ENCODE assay signal across 11 cellular contexts in the genomic region with DNA sequence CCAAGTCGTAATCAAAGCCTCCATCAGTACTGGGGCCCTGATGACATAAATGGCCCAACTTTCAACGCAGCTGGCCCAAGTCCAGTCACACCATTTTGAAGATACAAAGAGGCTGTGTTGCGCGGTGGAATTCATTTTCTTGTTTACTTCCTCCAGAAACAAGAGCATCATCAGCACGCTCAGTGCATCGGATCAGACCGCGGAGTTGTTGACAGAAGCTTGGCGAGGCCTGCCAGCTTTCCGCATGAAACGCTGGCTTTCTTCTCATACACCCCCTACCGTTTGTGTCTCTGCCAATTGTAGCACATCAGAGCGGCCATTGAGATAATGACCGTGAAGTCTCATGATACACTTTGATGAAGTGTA.
DNase-seq lines count a peak whose midpoint lies in the region; ATAC-seq and TF ChIP-seq lines count a peak whose summit lies in the region.
"Had no signal": no experiment of that assay in that cellular context is flagged by ENCODE, and none has a peak within 500 bp of the region (broad histone marks: within the 10 kb centered on the region; RNA-seq: fewer than 3 reads in every experiment).

No MANE protein-coding gene starts in this region.

- H3K27ac Mint-ChIP-seq in neural crest cell (ENCODE audit: unreplicated experiment) = peak overlapping the region; percentile 90
- H3K27ac Mint-ChIP-seq in activated CD4-positive, alpha-beta T cell treated with anti-CD3 and anti-CD28 coated beads for 36 hours = no peak overlapping the region
- H3K27ac Mint-ChIP-seq: stimulated activated naive CD8-positive, alpha-beta T cell treated with anti-CD3 and anti-CD28 coated beads, Interleukin-15, Interleukin-2, amounts not matched to agents 100 ng/mL and 50 ng/mL, for 24 hours had no signal

- H3K4me1 Mint-ChIP-seq in neural crest cell = peaks cover 59% of the 10 kb centered on the region
- no peaks in the 10 kb centered on the region for H3K4me1 Mint-ChIP-seq in activated CD4-positive, alpha-beta T cell treated with anti-CD3 and anti-CD28 coated beads for 36 hours

- no peak for ATAC-seq in HG03045 (IDR thresholded peaks at IDR 0.05; ENCODE audit: unreplicated experiment)
- no peak for ATAC-seq in activated CD4-positive, alpha-beta T cell treated with anti-CD3 and anti-CD28 coated beads for 36 hours
- ATAC-seq in GM21717 (IDR thresholded peaks at IDR 0.05; ENCODE audit: unreplicated experiment) = no peak

- H3K27me3 Mint-ChIP-seq in neural crest cell (ENCODE audit: low read depth) = no peaks in the 10 kb centered on the region
- H3K27me3 Mint-ChIP-seq in activated CD4-positive, alpha-beta T cell treated with anti-CD3 and anti-CD28 coated beads for 36 hours = no peaks in the 10 kb centered on the region
- H3K27me3 Mint-ChIP-seq: stimulated activated naive CD8-positive, alpha-beta T cell treated with anti-CD3 and anti-CD28 coated beads, Interleukin-15, Interleukin-2, amounts not matched to agents 100 ng/mL and 50 ng/mL, for 24 hours had no signal

- DNase-seq in DMS79 (lab: John Stamatoyannopoulos, UW) (peak; percentile 71), NCI-H69 (lab: John Stamatoyannopoulos, UW) (peak; percentile 89), foreskin melanocyte (peak; percentile 100), neural crest cell (ENCODE audit: low read depth, low spot score) (no peak), RKO (ENCODE audit: low spot score) (no peak)
- DNase-seq in activated CD4-positive, alpha-beta T cell treated with anti-CD3 and anti-CD28 coated beads for 36 hours = no peak
- DNase-seq: activated T-cell treated with anti-CD3 and anti-CD28 coated beads for 4 hours; stimulated activated CD4-positive, alpha-beta T cell treated with anti-CD3 and anti-CD28 coated beads, Interleukin-1b, Interleukin-23, amount 100 ng/mL, for 48 hours had no signal

- intact Hi-C loops in activated CD4-positive, alpha-beta T cell treated with anti-CD3 and anti-CD28 coated beads for 36 hours (cut with DNase I, micrococcal nuclease) = no loop called here

- H3K9me3 Mint-ChIP-seq in neural crest cell = no peaks in the 10 kb centered on the region
- no peaks in the 10 kb centered on the region for H3K9me3 Mint-ChIP-seq in activated CD4-positive, alpha-beta T cell treated with anti-CD3 and anti-CD28 coated beads for 36 hours (ENCODE audit: low read depth)
- H3K9me3 Mint-ChIP-seq: stimulated activated naive CD8-positive, alpha-beta T cell treated with anti-CD3 and anti-CD28 coated beads, Interleukin-15, Interleukin-2, amounts not matched to agents 100 ng/mL and 50 ng/mL, for 24 hours had no signal

- POLR2A ChIA-PET in activated CD4-positive, alpha-beta T cell treated with anti-CD3 and anti-CD28 coated beads for 36 hours (lab: Charles Lee) = no interaction called here

- no peak for TF ChIP-seq CTCF in neural crest cell (conservative IDR thresholded peaks at IDR 0.05)

- no peak overlapping the region for H3K4me3 Mint-ChIP-seq in neural crest cell
- H3K4me3 Mint-ChIP-seq in activated CD4-positive, alpha-beta T cell treated with anti-CD3 and anti-CD28 coated beads for 36 hours = no peak overlapping the region
- H3K4me3 Mint-ChIP-seq: stimulated activated naive CD8-positive, alpha-beta T cell treated with anti-CD3 and anti-CD28 coated beads, Interleukin-15, Interleukin-2, amounts not matched to agents 100 ng/mL and 50 ng/mL, for 24 hours had no signal

- CTCF ChIA-PET in activated CD4-positive, alpha-beta T cell treated with anti-CD3 and anti-CD28 coated beads for 36 hours (lab: Charles Lee) = interaction anchor here (0.7 kb wide), 1 partner anchor 692 kb away, joined by 3 read pairs; no protein-coding TSS in a partner anchor

- no peaks in the 10 kb centered on the region for H3K36me3 Mint-ChIP-seq in neural crest cell (ENCODE audit: low read depth)
- H3K36me3 Mint-ChIP-seq in activated CD4-positive, alpha-beta T cell treated with anti-CD3 and anti-CD28 coated beads for 36 hours (ENCODE audit: low read depth) = no peaks in the 10 kb centered on the region

Comparison
In these comparisons a context has a peak if more than half of its experiments do, and no peak if none do; other contexts are left out.
1. DNase-seq: peak in DMS79 (single experiment), NCI-H69 (single experiment) and foreskin melanocyte (single experiment); none in neural crest cell (single experiment), RKO (single experiment) and activated CD4-positive, alpha-beta T cell treated with anti-CD3 and anti-CD28 coated beads for 36 hours (single experiment).